Comparison of ENCODE assay signal across 16 cellular contexts in the genomic region with DNA sequence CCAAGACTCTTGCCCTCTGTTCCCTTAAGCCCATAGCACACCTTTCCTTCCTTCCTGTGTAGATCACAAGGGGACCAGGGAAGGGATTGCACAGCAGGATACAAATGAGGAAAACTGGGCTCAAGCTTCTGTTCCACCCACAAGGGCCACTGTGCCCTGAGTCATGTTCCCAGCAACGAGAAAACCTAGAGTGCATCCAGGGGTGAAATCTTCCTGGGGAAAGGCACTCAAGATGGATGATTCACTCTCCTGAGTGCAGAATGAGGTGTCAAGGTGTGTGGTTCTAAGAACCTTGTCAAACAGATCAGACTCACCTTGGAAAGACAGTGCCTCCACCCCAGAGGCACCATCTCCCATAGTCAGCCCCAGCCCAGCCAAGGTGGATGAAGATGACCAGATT. TPM values are rescaled to one million over a fixed set of nuclear protein-coding genes. Genes with fewer than 3 reads are reported as not detected.
DNase-seq lines count a peak whose midpoint lies in the region; ATAC-seq and TF ChIP-seq lines count a peak whose summit lies in the region.
"Had no signal": no experiment of that assay in that cellular context is flagged by ENCODE, and none has a peak within 500 bp of the region (broad histone marks: within the 10 kb centered on the region; RNA-seq: fewer than 3 reads in every experiment).

No MANE protein-coding gene starts in this region.

- no peak for TF ChIP-seq CTCF in fibroblast of pulmonary artery (IDR thresholded peaks at IDR 0.05; ENCODE audit: low read length, missing control alignments)

- H3K4me3 ChIP-seq in adipocyte (ENCODE audit: low read length), result no peak overlapping the region
- no peak overlapping the region for H3K4me3 ChIP-seq in fibroblast of pulmonary artery (replicated peaks; ENCODE audit: low read depth, low read length)
- H3K4me3 ChIP-seq: sigmoid colon had no signal

- no peaks in the 10 kb centered on the region for H3K9me3 ChIP-seq in adipocyte (ENCODE audit: control insufficient read depth, low read length)
- H3K9me3 ChIP-seq: sigmoid colon had no signal

- no peaks in the 10 kb centered on the region for H3K27me3 ChIP-seq in adipocyte (replicated peaks; ENCODE audit: control insufficient read depth, insufficient read depth, low read length)

- peaks cover 4% of the 10 kb centered on the region for H3K4me1 ChIP-seq in adipocyte (ENCODE audit: control insufficient read depth, insufficient read depth, low read length)
- H3K4me1 ChIP-seq: sigmoid colon had no signal

- no peak overlapping the region for H3K9ac ChIP-seq in adipocyte (ENCODE audit: low read length)

- DNase-seq in DMS53 (lab: John Stamatoyannopoulos, UW), result peak; percentile 35
- DNase-seq in DMS53 treated with DMSO at 0.1 percent for 48 hours (lab: John Stamatoyannopoulos, UW; ENCODE audit: unreplicated experiment), result no peak
- peak; percentile 28 for DNase-seq in adipocyte (ENCODE audit: low read depth)
- DNase-seq in fibroblast of pulmonary artery (ENCODE audit: low read depth), result peak; percentile 50
- DNase-seq in stromal cell of bone marrow (ENCODE audit: low read depth), result peak; percentile 84
- no peak for DNase-seq in occipital lobe (lab: John Stamatoyannopoulos, UW)
- no peak for DNase-seq in midbrain (lab: John Stamatoyannopoulos, UW)
- DNase-seq: activated CD4-positive, alpha-beta memory T cell treated with anti-CD3 and anti-CD28 coated beads for 36 hours; activated naive CD8-positive, alpha-beta T cell treated with anti-CD3 and anti-CD28 coated beads, Interleukin-2, amount 10 ng/mL, durations not matched to agents 7 days and 5 days; DND-41; effector CD4-positive, alpha-beta T cell; NCI-H1092 treated with DMSO at 0.1 percent for 48 hours; sigmoid colon; T-helper 1 cell had no signal

- ATAC-seq in HG03442 (IDR thresholded peaks at IDR 0.05; ENCODE audit: unreplicated experiment), result no peak

- no peaks in the 10 kb centered on the region for H3K36me3 ChIP-seq in adipocyte (ENCODE audit: control insufficient read depth, insufficient read depth, low read length, severe bottlenecking)
- H3K36me3 ChIP-seq: sigmoid colon had no signal

RNA-seq across cellular contexts. Expression of a gene that starts 40.7 kb away (rescaled TPM):
- 9.2 TPM for total RNA-seq in occipital lobe

RNA-seq across cellular contexts. Expression of a gene that starts 47.3 kb away (rescaled TPM):
- 4.7 TPM for total RNA-seq in occipital lobe
- total RNA-seq: myocyte had no signal

Comparison
In these comparisons a context has a peak if more than half of its experiments do, and no peak if none do; other contexts are left out.
1. DNase-seq: peak in DMS53 (single experiment), adipocyte (single experiment), fibroblast of pulmonary artery (single experiment) and stromal cell of bone marrow (single experiment); none in DMS53 treated with DMSO at 0.1 percent for 48 hours (single experiment), occipital lobe (single experiment) and midbrain (single experiment).